In the genomic region with DNA sequence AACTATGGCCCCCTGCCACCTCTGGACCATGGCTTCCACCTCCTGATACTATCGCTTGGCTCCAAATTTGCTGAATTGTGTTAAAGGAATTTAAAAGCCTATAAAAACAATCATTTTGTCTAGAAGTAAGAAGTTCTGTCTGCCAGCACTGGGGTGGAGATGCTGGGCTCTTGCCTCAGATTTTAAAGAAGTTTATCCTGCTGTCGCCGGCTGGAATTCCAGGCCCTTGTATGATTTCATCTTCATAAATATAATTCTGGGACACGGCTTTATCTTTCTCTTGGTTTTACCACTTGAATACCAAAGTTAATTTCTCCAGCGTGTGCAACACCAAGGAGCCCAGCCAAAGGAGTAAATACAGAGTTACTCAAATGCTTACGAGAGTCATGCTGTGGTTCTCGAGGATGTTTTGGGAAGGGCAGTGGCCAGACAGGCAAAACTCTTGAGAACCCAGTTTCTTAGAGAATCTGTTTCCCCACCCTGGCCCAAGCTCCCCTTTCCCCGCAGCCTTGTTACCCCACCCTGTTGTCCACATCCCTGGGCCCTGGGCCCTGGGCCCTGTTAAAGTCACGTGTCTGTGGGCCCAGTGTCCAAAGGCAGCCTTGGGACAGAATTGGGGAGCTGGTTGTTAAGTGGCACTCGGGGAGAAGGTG, we compare ENCODE assay signal across 1 cellular context.
TF ChIP-seq lines count a peak whose summit lies in the region.

No MANE protein-coding gene starts in this region.

TF ChIP-seq in HepG2, 621 proteins besides CTCF, POLR2A, EP300 and RAD21:
- TF ChIP-seq MEF2D (CRISPR knock-in tag; IDR thresholded peaks at IDR 0.05) (no peak), NR2F1 (CRISPR knock-in tag; IDR thresholded peaks at IDR 0.05) (no peak), ZSCAN22 (CRISPR knock-in tag; IDR thresholded peaks at IDR 0.05) (no peak), ZNF33A (CRISPR knock-in tag; IDR thresholded peaks at IDR 0.05; ENCODE audit: borderline replicate concordance) (no peak), ZNF282 (IDR thresholded peaks at IDR 0.05; ENCODE audit: partially characterized antibody) (no peak), ZNF839 (CRISPR knock-in tag; IDR thresholded peaks at IDR 0.05; ENCODE audit: borderline replicate concordance) (no peak), ZNF567 (CRISPR knock-in tag; IDR thresholded peaks at IDR 0.05; ENCODE audit: borderline replicate concordance) (no peak), NFRKB (IDR thresholded peaks at IDR 0.05) (no peak), MTA3 (CRISPR knock-in tag; IDR thresholded peaks at IDR 0.05) (no peak)
- TF ChIP-seq, protein P1, sequence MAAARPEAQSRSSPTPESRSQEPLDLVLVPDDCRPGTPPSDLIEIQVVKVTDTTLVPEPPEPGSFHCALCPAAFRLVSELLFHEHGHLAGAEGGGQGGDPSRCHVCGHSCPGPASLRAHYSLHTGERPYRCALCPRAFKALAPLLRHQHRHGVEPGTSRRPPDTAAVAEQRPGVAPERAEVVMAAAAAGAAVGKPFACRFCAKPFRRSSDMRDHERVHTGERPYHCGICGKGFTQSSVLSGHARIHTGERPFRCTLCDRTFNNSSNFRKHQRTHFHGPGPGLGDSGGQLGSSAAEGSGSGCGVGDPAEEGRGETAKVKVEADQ (CRISPR knock-in tag; IDR thresholded peaks at IDR 0.05; ENCODE audit: borderline replicate concordance): no peak
- TF ChIP-seq, protein P2, sequence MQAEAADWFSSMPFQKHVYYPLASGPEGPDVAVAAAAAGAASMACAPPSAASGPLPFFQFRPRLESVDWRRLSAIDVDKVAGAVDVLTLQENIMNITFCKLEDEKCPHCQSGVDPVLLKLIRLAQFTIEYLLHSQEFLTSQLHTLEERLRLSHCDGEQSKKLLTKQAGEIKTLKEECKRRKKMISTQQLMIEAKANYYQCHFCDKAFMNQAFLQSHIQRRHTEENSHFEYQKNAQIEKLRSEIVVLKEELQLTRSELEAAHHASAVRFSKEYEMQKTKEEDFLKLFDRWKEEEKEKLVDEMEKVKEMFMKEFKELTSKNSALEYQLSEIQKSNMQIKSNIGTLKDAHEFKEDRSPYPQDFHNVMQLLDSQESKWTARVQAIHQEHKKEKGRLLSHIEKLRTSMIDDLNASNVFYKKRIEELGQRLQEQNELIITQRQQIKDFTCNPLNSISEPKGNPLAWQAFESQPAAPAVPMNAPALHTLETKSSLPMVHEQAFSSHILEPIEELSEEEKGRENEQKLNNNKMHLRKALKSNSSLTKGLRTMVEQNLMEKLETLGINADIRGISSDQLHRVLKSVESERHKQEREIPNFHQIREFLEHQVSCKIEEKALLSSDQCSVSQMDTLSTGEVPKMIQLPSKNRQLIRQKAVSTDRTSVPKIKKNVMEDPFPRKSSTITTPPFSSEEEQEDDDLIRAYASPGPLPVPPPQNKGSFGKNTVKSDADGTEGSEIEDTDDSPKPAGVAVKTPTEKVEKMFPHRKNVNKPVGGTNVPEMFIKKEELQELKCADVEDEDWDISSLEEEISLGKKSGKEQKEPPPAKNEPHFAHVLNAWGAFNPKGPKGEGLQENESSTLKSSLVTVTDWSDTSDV (CRISPR knock-in tag; IDR thresholded peaks at IDR 0.05): no peak
- TF ChIP-seq, protein P3, sequence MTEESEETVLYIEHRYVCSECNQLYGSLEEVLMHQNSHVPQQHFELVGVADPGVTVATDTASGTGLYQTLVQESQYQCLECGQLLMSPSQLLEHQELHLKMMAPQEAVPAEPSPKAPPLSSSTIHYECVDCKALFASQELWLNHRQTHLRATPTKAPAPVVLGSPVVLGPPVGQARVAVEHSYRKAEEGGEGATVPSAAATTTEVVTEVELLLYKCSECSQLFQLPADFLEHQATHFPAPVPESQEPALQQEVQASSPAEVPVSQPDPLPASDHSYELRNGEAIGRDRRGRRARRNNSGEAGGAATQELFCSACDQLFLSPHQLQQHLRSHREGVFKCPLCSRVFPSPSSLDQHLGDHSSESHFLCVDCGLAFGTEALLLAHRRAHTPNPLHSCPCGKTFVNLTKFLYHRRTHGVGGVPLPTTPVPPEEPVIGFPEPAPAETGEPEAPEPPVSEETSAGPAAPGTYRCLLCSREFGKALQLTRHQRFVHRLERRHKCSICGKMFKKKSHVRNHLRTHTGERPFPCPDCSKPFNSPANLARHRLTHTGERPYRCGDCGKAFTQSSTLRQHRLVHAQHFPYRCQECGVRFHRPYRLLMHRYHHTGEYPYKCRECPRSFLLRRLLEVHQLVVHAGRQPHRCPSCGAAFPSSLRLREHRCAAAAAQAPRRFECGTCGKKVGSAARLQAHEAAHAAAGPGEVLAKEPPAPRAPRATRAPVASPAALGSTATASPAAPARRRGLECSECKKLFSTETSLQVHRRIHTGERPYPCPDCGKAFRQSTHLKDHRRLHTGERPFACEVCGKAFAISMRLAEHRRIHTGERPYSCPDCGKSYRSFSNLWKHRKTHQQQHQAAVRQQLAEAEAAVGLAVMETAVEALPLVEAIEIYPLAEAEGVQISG (CRISPR knock-in tag; IDR thresholded peaks at IDR 0.05): no peak
